ENCODE assay signal across 20 cellular contexts in genomic region chr3:195956577-195956976, GRCh38. TPM values are rescaled to one million over a fixed set of nuclear protein-coding genes. Genes with fewer than 3 reads are reported as not detected.
A peak's percentile ranks its signal among the peaks of the same experiment; 100 is the strongest.
DNase-seq lines count a peak whose midpoint lies in the region; ATAC-seq and TF ChIP-seq lines count a peak whose summit lies in the region.
"Had no signal": no experiment of that assay in that cellular context is flagged by ENCODE, and none has a peak within 500 bp of the region (broad histone marks: within the 10 kb centered on the region; RNA-seq: fewer than 3 reads in every experiment).

No MANE protein-coding gene starts in this region.

- peak overlapping the region; percentile 41 for H3K27ac Mint-ChIP-seq in activated CD8-positive, alpha-beta T cell treated with anti-CD3 and anti-CD28 coated beads for 36 hours
- H3K27ac Mint-ChIP-seq in activated CD8-positive, alpha-beta T cell treated with anti-CD3 and anti-CD28 coated beads, Interleukin-2, amount 10 ng/mL, durations not matched to agents 7 days and 5 days = no peak overlapping the region
- H3K27ac Mint-ChIP-seq in activated naive CD8-positive, alpha-beta T cell treated with anti-CD3 and anti-CD28 coated beads, Interleukin-2, amount 50 U/mL, for 24 hours = peak overlapping the region; percentile 71

- BruUV-seq in PC-9 (replicated peaks; lab: Mats Ljungman, UMichigan) = no TSS peak

- no peaks in the 10 kb centered on the region for H3K9me2 ChIP-seq in PC-9 (ENCODE audit: insufficient read depth)

- no peak for TF ChIP-seq CTCF in activated CD8-positive, alpha-beta T cell treated with anti-CD3 and anti-CD28 coated beads for 36 hours (IDR thresholded peaks at IDR 0.05)
- TF ChIP-seq CTCF in PC-9 (conservative IDR thresholded peaks at IDR 0.05) = no peak

- no peak for DNase-seq in activated CD8-positive, alpha-beta T cell treated with anti-CD3 and anti-CD28 coated beads for 36 hours
- no peak for DNase-seq in activated CD8-positive, alpha-beta T cell treated with anti-CD3 and anti-CD28 coated beads, Interleukin-2, amount 10 ng/mL, durations not matched to agents 7 days and 5 days
- DNase-seq in PC-9 = peak in 1 of 2 experiments; percentile 29
- DNase-seq in activated naive CD8-positive, alpha-beta T cell treated with anti-CD3 and anti-CD28 coated beads, Interleukin-2, amount 50 U/mL, for 24 hours = no peak
- peak; percentile 23 for DNase-seq in posterior vena cava (ENCODE audit: low spot score)
- DNase-seq in caudate nucleus (lab: John Stamatoyannopoulos, UW) = no peak
- DNase-seq: CD8-positive, alpha-beta memory T cell; DMS79; NCI-H1417 treated with DMSO at 0.1 percent for 48 hours; NCI-H187 treated with DMSO at 0.1 percent for 48 hours; NCI-H2227 treated with DMSO at 0.1 percent for 48 hours; NCI-H510A treated with DMSO at 0.1 percent for 48 hours; NCI-H774; OCI-M1; SHP77 had no signal

- no peak overlapping the region for H3K4me3 Mint-ChIP-seq in activated CD8-positive, alpha-beta T cell treated with anti-CD3 and anti-CD28 coated beads for 36 hours
- H3K4me3 Mint-ChIP-seq in activated CD8-positive, alpha-beta T cell treated with anti-CD3 and anti-CD28 coated beads, Interleukin-2, amount 10 ng/mL, durations not matched to agents 7 days and 5 days = no peak overlapping the region
- H3K4me3 Mint-ChIP-seq in activated naive CD8-positive, alpha-beta T cell treated with anti-CD3 and anti-CD28 coated beads, Interleukin-2, amount 50 U/mL, for 24 hours = no peak overlapping the region

- peaks cover 15% of the 10 kb centered on the region for H3F3A ChIP-seq in PC-9 (ENCODE audit: insufficient read depth, low read depth)

- H3K36me3 ChIP-seq in PC-9 (ENCODE audit: low read depth) = 0 out of 2 replicates have a peak, but pooled peaks cover 4% of the 10 kb centered on the region

- ATAC-seq in activated CD8-positive, alpha-beta T cell treated with anti-CD3 and anti-CD28 coated beads for 36 hours = no peak
- no peak for ATAC-seq in activated CD8-positive, alpha-beta T cell treated with anti-CD3 and anti-CD28 coated beads, Interleukin-2, amount 10 ng/mL, durations not matched to agents 7 days and 5 days
- no peak for ATAC-seq in activated naive CD8-positive, alpha-beta T cell treated with anti-CD3 and anti-CD28 coated beads, Interleukin-2, amount 50 U/mL, for 24 hours
- ATAC-seq in GM19463 (IDR thresholded peaks at IDR 0.05; ENCODE audit: unreplicated experiment) = no peak
- ATAC-seq in HG02678 (IDR thresholded peaks at IDR 0.05; ENCODE audit: unreplicated experiment) = no peak

- H3K27me3 Mint-ChIP-seq in activated CD8-positive, alpha-beta T cell treated with anti-CD3 and anti-CD28 coated beads for 36 hours = no peaks in the 10 kb centered on the region
- no peaks in the 10 kb centered on the region for H3K27me3 Mint-ChIP-seq in activated CD8-positive, alpha-beta T cell treated with anti-CD3 and anti-CD28 coated beads, Interleukin-2, amount 10 ng/mL, durations not matched to agents 7 days and 5 days (ENCODE audit: low read depth)
- no peaks in the 10 kb centered on the region for H3K27me3 Mint-ChIP-seq in activated naive CD8-positive, alpha-beta T cell treated with anti-CD3 and anti-CD28 coated beads, Interleukin-2, amount 50 U/mL, for 24 hours
- H3K27me3 Mint-ChIP-seq: CD8-positive, alpha-beta memory T cell had no signal

- no peaks in the 10 kb centered on the region for H3K27me3 ChIP-seq in PC-9 (ENCODE audit: insufficient read depth, low read depth)
- H3K27me3 ChIP-seq: BLaER1 treated with 17β-estradiol and CSF1 and Interleukin-3, amounts not matched to agents 10 nM and 100 nM had no signal

- peaks cover 20% of the 10 kb centered on the region for H3K36me3 Mint-ChIP-seq in activated CD8-positive, alpha-beta T cell treated with anti-CD3 and anti-CD28 coated beads for 36 hours (ENCODE audit: low read depth)
- peaks cover 42% of the 10 kb centered on the region for H3K36me3 Mint-ChIP-seq in activated CD8-positive, alpha-beta T cell treated with anti-CD3 and anti-CD28 coated beads, Interleukin-2, amount 10 ng/mL, durations not matched to agents 7 days and 5 days (ENCODE audit: low read depth)
- peaks cover 18% of the 10 kb centered on the region for H3K36me3 Mint-ChIP-seq in activated naive CD8-positive, alpha-beta T cell treated with anti-CD3 and anti-CD28 coated beads, Interleukin-2, amount 50 U/mL, for 24 hours (ENCODE audit: low read depth)

- CTCF ChIA-PET in activated CD8-positive, alpha-beta T cell treated with anti-CD3 and anti-CD28 coated beads for 36 hours (lab: Charles Lee) = no interaction called here
- CTCF ChIA-PET in activated CD8-positive, alpha-beta T cell treated with anti-CD3 and anti-CD28 coated beads, Interleukin-2, amount 10 ng/mL, durations not matched to agents 7 days and 5 days (lab: Charles Lee) = no interaction called here
- CTCF ChIA-PET in PC-9 (lab: Charles Lee) = no interaction called here

- H2AFZ ChIP-seq in PC-9 = no peak overlapping the region

- no peaks in the 10 kb centered on the region for H3K9me3 ChIP-seq in PC-9 (ENCODE audit: insufficient read depth, low read depth)

- peak overlapping the region; percentile 95; the same call in 1 of the 2 replicates for H3K4me2 ChIP-seq in PC-9
- H3K4me2 ChIP-seq: KMS-11 had no signal

- intact Hi-C loops in activated CD8-positive, alpha-beta T cell treated with anti-CD3 and anti-CD28 coated beads for 36 hours (cut with micrococcal nuclease) = no loop called here
- intact Hi-C loops in PC-9 (cut with micrococcal nuclease; ENCODE audit: unreplicated experiment) = loop anchor here (2.0 kb wide), 1 partner anchor 264 kb away; no protein-coding TSS in a partner anchor
- intact Hi-C loops in posterior vena cava (cut with DNase I) = no loop called here

- H3K4me1 ChIP-seq in PC-9 (replicated peaks; ENCODE audit: insufficient read depth) = peaks cover 13% of the 10 kb centered on the region

- H3K9me3 Mint-ChIP-seq in activated CD8-positive, alpha-beta T cell treated with anti-CD3 and anti-CD28 coated beads for 36 hours = peaks cover 4% of the 10 kb centered on the region
- H3K9me3 Mint-ChIP-seq in activated CD8-positive, alpha-beta T cell treated with anti-CD3 and anti-CD28 coated beads, Interleukin-2, amount 10 ng/mL, durations not matched to agents 7 days and 5 days (ENCODE audit: insufficient read depth) = no peaks in the 10 kb centered on the region
- H3K9me3 Mint-ChIP-seq in activated naive CD8-positive, alpha-beta T cell treated with anti-CD3 and anti-CD28 coated beads, Interleukin-2, amount 50 U/mL, for 24 hours = peaks cover 10% of the 10 kb centered on the region
- H3K9me3 Mint-ChIP-seq: CD8-positive, alpha-beta memory T cell had no signal

- H4K20me1 ChIP-seq in PC-9 (ENCODE audit: insufficient read depth) = no peaks in the 10 kb centered on the region

- H3K27ac ChIP-seq in PC-9 (no peak overlapping the region), caudate nucleus (ENCODE audit: low read depth, low read length) (no peak overlapping the region)
- H3K27ac ChIP-seq: BLaER1 treated with 17β-estradiol and CSF1 and Interleukin-3, amounts not matched to agents 10 nM and 100 nM; HL-60; KMS-11 had no signal

- POLR2A ChIA-PET in activated CD8-positive, alpha-beta T cell treated with anti-CD3 and anti-CD28 coated beads for 36 hours (lab: Charles Lee) = no interaction called here
- POLR2A ChIA-PET in activated CD8-positive, alpha-beta T cell treated with anti-CD3 and anti-CD28 coated beads, Interleukin-2, amount 10 ng/mL, durations not matched to agents 7 days and 5 days (lab: Charles Lee) = no interaction called here
- POLR2A ChIA-PET in PC-9 (lab: Charles Lee; ENCODE audit: unreplicated experiment) = no interaction called here

- H3K4me3 ChIP-seq in PC-9 = no peak overlapping the region
- H3K4me3 ChIP-seq: BLaER1 treated with 17β-estradiol and CSF1 and Interleukin-3, amounts not matched to agents 10 nM and 100 nM had no signal

- peaks cover 30% of the 10 kb centered on the region for H3K4me1 Mint-ChIP-seq in activated CD8-positive, alpha-beta T cell treated with anti-CD3 and anti-CD28 coated beads for 36 hours (ENCODE audit: low read depth)
- peaks cover 42% of the 10 kb centered on the region for H3K4me1 Mint-ChIP-seq in activated CD8-positive, alpha-beta T cell treated with anti-CD3 and anti-CD28 coated beads, Interleukin-2, amount 10 ng/mL, durations not matched to agents 7 days and 5 days (ENCODE audit: low read depth)
- peaks cover 31% of the 10 kb centered on the region for H3K4me1 Mint-ChIP-seq in activated naive CD8-positive, alpha-beta T cell treated with anti-CD3 and anti-CD28 coated beads, Interleukin-2, amount 50 U/mL, for 24 hours

- H3K79me2 ChIP-seq in PC-9 (ENCODE audit: low read depth) = no peaks in the 10 kb centered on the region

RNA-seq across cellular contexts. Expression of gene TNK2, which starts 48.2 kb away (rescaled TPM):
- 10 to 100 TPM; 41.9 to 43.0 TPM for total RNA-seq in activated CD8-positive, alpha-beta T cell treated with anti-CD3 and anti-CD28 coated beads for 36 hours
- total RNA-seq in activated CD8-positive, alpha-beta T cell treated with anti-CD3 and anti-CD28 coated beads, Interleukin-2, amount 10 ng/mL, durations not matched to agents 7 days and 5 days = 100 to 1,000 TPM; 110 to 127 TPM
- total RNA-seq in PC-9 (2021) (118 and 125 TPM in 2 replicates), posterior vena cava (10 to 100 TPM; 24.3 to 34.1 TPM)
